8 cellular contexts compared by ENCODE assay signal in the genomic region with DNA sequence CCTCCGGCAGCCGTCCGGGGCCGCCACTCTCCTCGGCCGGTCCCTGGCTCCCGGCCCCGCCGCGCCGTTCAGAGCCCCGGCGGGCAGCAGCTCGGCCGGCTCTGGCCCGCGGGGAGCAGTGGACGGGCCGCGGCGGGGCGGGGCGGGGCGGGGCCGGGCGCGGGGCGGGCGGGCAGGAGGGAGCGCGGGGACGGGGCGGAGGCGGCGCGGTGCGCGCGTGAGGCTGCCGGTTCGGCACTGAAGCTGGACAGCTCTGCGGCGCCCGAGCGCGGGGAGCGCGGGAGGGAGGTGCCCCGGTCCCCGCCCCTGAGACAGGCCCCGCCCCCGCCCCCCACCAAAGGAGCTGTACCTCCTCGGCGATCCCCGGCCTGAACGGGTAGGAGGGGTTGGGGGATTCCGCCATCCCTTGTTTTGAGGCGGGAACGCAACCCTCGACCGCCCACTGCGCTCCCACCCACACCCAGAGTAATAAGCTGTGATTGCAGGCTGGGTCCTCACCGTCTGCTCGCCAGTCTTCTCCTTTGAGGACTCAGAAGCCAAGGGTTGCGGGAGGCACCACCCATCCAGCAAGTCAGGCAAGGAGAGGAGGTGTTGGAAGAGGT. TPM values are rescaled to one million over a fixed set of nuclear protein-coding genes. Genes with fewer than 3 reads are reported as not detected.
DNase-seq lines count a peak whose midpoint lies in the region; ATAC-seq and TF ChIP-seq lines count a peak whose summit lies in the region.

DRD2 (minus strand) TSS at position 239 of the 602 bp plus-strand sequence. CDS start 50,747 bp downstream, outside the sequence.

- no peak within 1 kb of the TSS for H4K8ac ChIP-seq in mesenchymal stem cell (ENCODE audit: low read length)

- no peaks in the 10 kb centered on the region for H3K36me3 Mint-ChIP-seq in CD4-positive, CD25-positive, alpha-beta regulatory T cell
- no peaks in the 10 kb centered on the region for H3K36me3 Mint-ChIP-seq in brain

- no peak within 1 kb of the TSS for H3K4ac ChIP-seq in mesenchymal stem cell (ENCODE audit: low read depth in 1 of 2, low read length in 2 of 2)

- no peak within 1 kb of the TSS for H3K18ac ChIP-seq in mesenchymal stem cell (ENCODE audit: low read depth in 1 of 2, low read length in 2 of 2)

- no peak within 1 kb of the TSS for H3K23ac ChIP-seq in mesenchymal stem cell (ENCODE audit: low read length in 2 of 2)

- H2BK120ac ChIP-seq in mesenchymal stem cell (ENCODE audit: low read depth, low read length) = no peak within 1 kb of the TSS

- H3K79me1 ChIP-seq in mesenchymal stem cell (replicated peaks; ENCODE audit: low read length, poor library complexity, severe bottlenecking) = no peaks in the 10 kb centered on the region

- H3K4me2 ChIP-seq in mesenchymal stem cell (ENCODE audit: low read length, poor library complexity, severe bottlenecking) = peak within 1 kb of the TSS; percentile 54

- peaks cover 0 to 7% (median 0%) of the 10 kb centered on the region in 4 donors for H3K4me1 Mint-ChIP-seq in CD4-positive, CD25-positive, alpha-beta regulatory T cell
- peaks cover 25% of the 10 kb centered on the region for H3K4me1 Mint-ChIP-seq in brain

- TF ChIP-seq CTCF in brain (conservative IDR thresholded peaks at IDR 0.05) = no peak

- H3K9me3 Mint-ChIP-seq in CD4-positive, CD25-positive, alpha-beta regulatory T cell = peaks cover 0 to 14% (median 1%) of the 10 kb centered on the region in 7 donors
- H3K9me3 Mint-ChIP-seq in brain = peaks cover 0 to 11% (median 0%) of the 10 kb centered on the region in 5 experiments

- DNase-seq in CD4-positive, CD25-positive, alpha-beta regulatory T cell = no peak
- DNase-seq in mesenchymal stem cell (no peak), T-helper 9 cell (no peak)

- no peak within 1 kb of the TSS for H3K27ac ChIP-seq in CD4-positive, CD25-positive, alpha-beta regulatory T cell (ENCODE audit: insufficient read depth, low read length, poor library complexity, severe bottlenecking)
- H3K27ac ChIP-seq in HUES6 (ENCODE audit: low read depth, low read length) = no peak within 1 kb of the TSS
- H3K27ac ChIP-seq in mesenchymal stem cell (ENCODE audit: low read length, poor library complexity, severe bottlenecking) = no peak within 1 kb of the TSS

- no peaks in the 10 kb centered on the region for H3K4me1 ChIP-seq in CD4-positive, CD25-positive, alpha-beta regulatory T cell (ENCODE audit: control insufficient read depth, insufficient read depth, low read length, poor library complexity, severe bottlenecking)
- H3K4me1 ChIP-seq in HUES6 (ENCODE audit: control insufficient read depth, insufficient read depth, low read length) (peaks cover 9% of the 10 kb centered on the region), mesenchymal stem cell (ENCODE audit: control insufficient read depth, insufficient read depth, low read depth, low read length) (peaks cover 11% of the 10 kb centered on the region)

- no peak within 1 kb of the TSS for H2AK5ac ChIP-seq in mesenchymal stem cell (ENCODE audit: low read length, severe bottlenecking)

- peaks cover 63% of the 10 kb centered on the region for H3K27me3 Mint-ChIP-seq in CD4-positive, CD25-positive, alpha-beta regulatory T cell
- peaks cover 92% of the 10 kb centered on the region for H3K27me3 Mint-ChIP-seq in brain

- ATAC-seq in CD4-positive, CD25-positive, alpha-beta regulatory T cell (ENCODE audit: low read depth in 2 of 2) = no peak
- no peak for ATAC-seq in esophagus mucosa
- no peak for ATAC-seq in GM21576 (IDR thresholded peaks at IDR 0.05; ENCODE audit: unreplicated experiment)
- ATAC-seq in HG03108 (IDR thresholded peaks at IDR 0.05; ENCODE audit: unreplicated experiment) = no peak

- no peak within 1 kb of the TSS for H4K91ac ChIP-seq in mesenchymal stem cell (ENCODE audit: low read length)

- no peaks in the 10 kb centered on the region for H3K9me3 ChIP-seq in CD4-positive, CD25-positive, alpha-beta regulatory T cell (ENCODE audit: control insufficient read depth in 2 of 2, low read length in 2 of 2)
- H3K9me3 ChIP-seq in HUES6 (ENCODE audit: control insufficient read depth, insufficient read depth, low read depth, low read length) = no peaks in the 10 kb centered on the region
- no peaks in the 10 kb centered on the region for H3K9me3 ChIP-seq in mesenchymal stem cell (ENCODE audit: control insufficient read depth, low read length)

- H2AFZ ChIP-seq in mesenchymal stem cell (ENCODE audit: low read depth, low read length) = no peak within 1 kb of the TSS

- 18% methylated on average over 9 of the region's 65 CpGs for WGBS in mesenchymal stem cell

- no peak within 1 kb of the TSS for H3K9ac ChIP-seq in HUES6 (ENCODE audit: low read length)
- no peak within 1 kb of the TSS for H3K9ac ChIP-seq in mesenchymal stem cell (ENCODE audit: low read length)

- no peak within 1 kb of the TSS for H2BK5ac ChIP-seq in mesenchymal stem cell (ENCODE audit: low read depth, low read length, poor library complexity, severe bottlenecking)

- H3K4me3 Mint-ChIP-seq in CD4-positive, CD25-positive, alpha-beta regulatory T cell = peak within 1 kb of the TSS in 3 of 4 donors; percentile 36 to 73 (median 37)
- peak within 1 kb of the TSS; percentile 82 to 89 (median 84) for H3K4me3 Mint-ChIP-seq in brain

- peaks cover 39% of the 10 kb centered on the region for H3K27me3 ChIP-seq in CD4-positive, CD25-positive, alpha-beta regulatory T cell (ENCODE audit: control insufficient read depth, insufficient read depth, low read length)
- H3K27me3 ChIP-seq in HUES6 (ENCODE audit: control insufficient read depth, insufficient read depth, low read length) (peaks cover 82% of the 10 kb centered on the region), mesenchymal stem cell (ENCODE audit: control insufficient read depth in 1 of 2, insufficient read depth in 1 of 2, low read length in 2 of 2) (peaks cover 50 to 89% of the 10 kb centered on the region in 2 experiments)

- no peak within 1 kb of the TSS for H3K4me3 ChIP-seq in CD4-positive, CD25-positive, alpha-beta regulatory T cell (ENCODE audit: low read depth, low read length)
- H3K4me3 ChIP-seq in HUES6 (ENCODE audit: low read depth, low read length) (peak within 1 kb of the TSS; percentile 60), mesenchymal stem cell (ENCODE audit: insufficient read depth in 1 of 2, low read depth in 1 of 2, low read length in 2 of 2) (peak within 1 kb of the TSS; percentile 28 to 66)

- H3K36me3 ChIP-seq in CD4-positive, CD25-positive, alpha-beta regulatory T cell (ENCODE audit: control insufficient read depth, insufficient read depth, low read length) = no peaks in the 10 kb centered on the region
- H3K36me3 ChIP-seq in HUES6 (ENCODE audit: control insufficient read depth, insufficient read depth, low read length) (no peaks in the 10 kb centered on the region), mesenchymal stem cell (ENCODE audit: control insufficient read depth in 1 of 2, insufficient read depth in 2 of 2, low read depth in 1 of 2, low read length in 2 of 2) (no peaks in the 10 kb centered on the region)

- H2BK15ac ChIP-seq in mesenchymal stem cell (ENCODE audit: low read depth, poor library complexity, severe bottlenecking) = no peak within 1 kb of the TSS

- no peak within 1 kb of the TSS for H2BK12ac ChIP-seq in mesenchymal stem cell (ENCODE audit: low read length in 2 of 2)

- no peak within 1 kb of the TSS for H3K27ac Mint-ChIP-seq in CD4-positive, CD25-positive, alpha-beta regulatory T cell
- H3K27ac Mint-ChIP-seq in brain = peak within 1 kb of the TSS in 3 of 5 experiments; percentile 34 to 67 (median 40)

- H3K14ac ChIP-seq in mesenchymal stem cell (ENCODE audit: low read length in 2 of 2) = no peak within 1 kb of the TSS

RNA-seq across cellular contexts. Expression of gene DRD2, which starts in this region (rescaled TPM):
- not detected for total RNA-seq in CD4-positive, CD25-positive, alpha-beta regulatory T cell
- polyA plus RNA-seq in CD4-positive, CD25-positive, alpha-beta regulatory T cell = under 1 TPM in 1 of 4 donors, not detected in 3; 0.11 TPM
- polyA plus RNA-seq in brain (ENCODE audit: insufficient read depth, low read depth, low replicate concordance) = 22.9 TPM
- polyA plus RNA-seq in mesenchymal stem cell (2013, experiment 1 of 2) = not detected
- polyA plus RNA-seq in mesenchymal stem cell (2013, experiment 2 of 2) = 0.03 TPM
- total RNA-seq in esophagus mucosa = 0.08 TPM

Comparison
In these comparisons a context has a peak if more than half of its experiments do, and no peak if none do; other contexts are left out.
1. RNA of gene DRD2 (polyA plus RNA-seq): 22.9 TPM in brain (single experiment); 0.11 TPM in CD4-positive, CD25-positive, alpha-beta regulatory T cell; every median in the first group is over 10 times any median in the second.
2. H3K27ac Mint-ChIP-seq: peak in brain (3 of 5); none in CD4-positive, CD25-positive, alpha-beta regulatory T cell (0 of 3).